Comparison of ENCODE assay signal across 10 cellular contexts in genomic region chr2:1790996-1791395, GRCh38. TPM values are rescaled to one million over a fixed set of nuclear protein-coding genes. Genes with fewer than 3 reads are reported as not detected.
"Had no signal": no experiment of that assay in that cellular context is flagged by ENCODE, and none has a peak within 500 bp of the region (broad histone marks: within the 10 kb centered on the region; RNA-seq: fewer than 3 reads in every experiment).

No MANE protein-coding gene starts in this region.

- H3K4me3 ChIP-seq: cardiac muscle cell, prostate gland, thoracic aorta had no signal

- DNase-seq: activated CD4-positive, alpha-beta T cell treated with anti-CD3 and anti-CD28 coated beads, Interleukin-2, amount 50 U/mL, for 4 hours; activated CD4-positive, CD25-positive, alpha-beta regulatory T cell treated with anti-CD3 and anti-CD28 coated beads, Interleukin-2, amount 50 U/mL, for 72 hours; activated naive CD4-positive, alpha-beta T cell treated with anti-CD3 and anti-CD28 coated beads, Interleukin-2, amount 10 ng/mL, durations not matched to agents 7 days and 5 days; activated T-cell treated with anti-CD3 and anti-CD28 coated beads for 4 hours; right cardiac atrium; T-cell had no signal

- H3K4me1 ChIP-seq: prostate gland had no signal

- H3K9me3 ChIP-seq: prostate gland, thoracic aorta had no signal

- H3K27ac ChIP-seq: cardiac muscle cell, prostate gland, thoracic aorta had no signal

- ATAC-seq: activated T-helper 17 cell treated with anti-CD3 and anti-CD28 coated beads, Interleukin-2, amount 50 U/mL, for 72 hours; right cardiac atrium; T-cell had no signal

- H3K36me3 ChIP-seq: cardiac muscle cell, prostate gland, thoracic aorta had no signal

RNA-seq across cellular contexts. Expression of gene PXDN, which starts 46.7 kb away (rescaled TPM):
- total RNA-seq: activated T-helper 17 cell treated with anti-CD3 and anti-CD28 coated beads, Interleukin-2, amount 50 U/mL, for 72 hours had no signal
